1 cellular context compared by ENCODE assay signal in the genomic region with DNA sequence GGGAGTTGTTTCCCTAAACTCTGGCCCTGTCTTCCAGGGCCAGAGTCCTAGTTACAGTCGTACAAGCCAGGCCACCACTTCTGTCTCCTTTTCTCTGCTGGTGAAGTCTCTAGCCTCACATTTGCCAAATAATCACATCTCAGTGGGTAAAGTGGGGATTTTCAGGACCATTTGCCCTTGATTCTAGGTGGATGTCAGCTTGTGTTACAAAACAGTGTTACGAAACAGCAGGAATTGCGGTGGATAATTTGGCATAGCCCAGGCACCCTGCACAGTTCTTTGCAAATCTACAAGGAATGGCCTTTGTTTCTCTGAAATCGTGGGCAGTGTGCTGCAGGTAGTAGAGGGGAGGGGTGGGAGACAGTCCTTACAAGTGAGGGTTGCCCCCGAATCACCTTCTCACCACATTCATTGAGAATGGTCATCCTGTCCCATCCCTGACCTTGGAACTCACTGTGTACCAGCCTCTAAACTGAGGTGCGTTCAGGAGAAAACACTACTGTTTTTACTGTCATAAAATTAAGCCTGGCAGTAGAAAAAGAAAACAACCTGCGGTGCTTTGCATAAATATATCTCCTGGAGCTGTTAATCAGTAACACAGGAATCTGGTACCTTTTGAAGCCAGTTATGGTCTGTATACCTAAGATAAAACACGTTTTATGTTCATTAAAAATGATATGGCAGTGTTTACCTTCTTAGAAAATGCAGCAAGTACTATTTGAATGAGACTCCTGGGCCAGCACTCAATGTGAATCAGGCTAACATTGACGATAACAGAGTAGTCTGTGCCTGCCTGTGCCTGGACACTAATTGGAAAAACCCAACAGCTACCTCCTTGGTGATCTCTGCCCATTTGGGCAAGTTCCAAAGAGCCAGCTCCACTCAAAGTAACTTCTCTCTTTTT.
TF ChIP-seq lines count a peak whose summit lies in the region.

No MANE protein-coding gene starts in this region.

TF ChIP-seq in liver, 16 proteins besides CTCF, POLR2A, EP300 and RAD21 (continued from another document):
- TF ChIP-seq TAF1 (conservative IDR thresholded peaks at IDR 0.05), result no peak
- TF ChIP-seq, protein P1, sequence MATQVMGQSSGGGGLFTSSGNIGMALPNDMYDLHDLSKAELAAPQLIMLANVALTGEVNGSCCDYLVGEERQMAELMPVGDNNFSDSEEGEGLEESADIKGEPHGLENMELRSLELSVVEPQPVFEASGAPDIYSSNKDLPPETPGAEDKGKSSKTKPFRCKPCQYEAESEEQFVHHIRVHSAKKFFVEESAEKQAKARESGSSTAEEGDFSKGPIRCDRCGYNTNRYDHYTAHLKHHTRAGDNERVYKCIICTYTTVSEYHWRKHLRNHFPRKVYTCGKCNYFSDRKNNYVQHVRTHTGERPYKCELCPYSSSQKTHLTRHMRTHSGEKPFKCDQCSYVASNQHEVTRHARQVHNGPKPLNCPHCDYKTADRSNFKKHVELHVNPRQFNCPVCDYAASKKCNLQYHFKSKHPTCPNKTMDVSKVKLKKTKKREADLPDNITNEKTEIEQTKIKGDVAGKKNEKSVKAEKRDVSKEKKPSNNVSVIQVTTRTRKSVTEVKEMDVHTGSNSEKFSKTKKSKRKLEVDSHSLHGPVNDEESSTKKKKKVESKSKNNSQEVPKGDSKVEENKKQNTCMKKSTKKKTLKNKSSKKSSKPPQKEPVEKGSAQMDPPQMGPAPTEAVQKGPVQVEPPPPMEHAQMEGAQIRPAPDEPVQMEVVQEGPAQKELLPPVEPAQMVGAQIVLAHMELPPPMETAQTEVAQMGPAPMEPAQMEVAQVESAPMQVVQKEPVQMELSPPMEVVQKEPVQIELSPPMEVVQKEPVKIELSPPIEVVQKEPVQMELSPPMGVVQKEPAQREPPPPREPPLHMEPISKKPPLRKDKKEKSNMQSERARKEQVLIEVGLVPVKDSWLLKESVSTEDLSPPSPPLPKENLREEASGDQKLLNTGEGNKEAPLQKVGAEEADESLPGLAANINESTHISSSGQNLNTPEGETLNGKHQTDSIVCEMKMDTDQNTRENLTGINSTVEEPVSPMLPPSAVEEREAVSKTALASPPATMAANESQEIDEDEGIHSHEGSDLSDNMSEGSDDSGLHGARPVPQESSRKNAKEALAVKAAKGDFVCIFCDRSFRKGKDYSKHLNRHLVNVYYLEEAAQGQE (IDR thresholded peaks at IDR 0.05), result peak; percentile 26
- peak; percentile 63 to 69 for TF ChIP-seq RXRA (IDR thresholded peaks at IDR 0.05)
- TF ChIP-seq YY1 (IDR thresholded peaks at IDR 0.05), result peak; percentile 54
- peak; percentile 55 to 73 for TF ChIP-seq HNF4A (conservative IDR thresholded peaks at IDR 0.05)
- peak; percentile 16 to 32 for TF ChIP-seq JUND (IDR thresholded peaks at IDR 0.05)
- TF ChIP-seq SP1 (IDR thresholded peaks at IDR 0.05), result peak; percentile 46
- TF ChIP-seq FOXA2 (IDR thresholded peaks at IDR 0.05), result no peak
- no peak for TF ChIP-seq EGR1 (IDR thresholded peaks at IDR 0.05; ENCODE audit: low read depth in 2 of 2)
- no peak for TF ChIP-seq NR2F2 (IDR thresholded peaks at IDR 0.05)
- TF ChIP-seq GABPA (IDR thresholded peaks at IDR 0.05 in 1 of 2, conservative IDR thresholded peaks at IDR 0.05 in 1 of 2), result no peak
- peak; percentile 4 for TF ChIP-seq HNF4G (IDR thresholded peaks at IDR 0.05)
